In genomic region chrX:154355776-154356140, GRCh38 we compare ENCODE assay signal across 1 cellular context.
TF ChIP-seq lines count a peak whose summit lies in the region.

No MANE protein-coding gene starts in this region.

TF ChIP-seq in HepG2, 621 proteins besides CTCF, POLR2A, EP300 and RAD21:
- TF ChIP-seq ERF (CRISPR knock-in tag; IDR thresholded peaks at IDR 0.05) (no peak), RBFOX2 (IDR thresholded peaks at IDR 0.05; ENCODE audit: low read depth, low read length) (peak; percentile 34; the same call in 1 of the 2 replicates)
